Comparison of ENCODE assay signal across 1 cellular context in genomic region chr6:56437171-56437900, GRCh38.
TF ChIP-seq lines count a peak whose summit lies in the region.

No MANE protein-coding gene starts in this region.

TF ChIP-seq in SK-N-SH, 30 proteins besides CTCF, POLR2A, EP300 and RAD21 (continued from another document):
- TF ChIP-seq USF2 (IDR thresholded peaks at IDR 0.05; ENCODE audit: borderline replicate concordance, low read depth, low read length), result no peak
- no peak for TF ChIP-seq NRF1 (IDR thresholded peaks at IDR 0.05; ENCODE audit: low read depth, low read length)
- no peak for TF ChIP-seq ZBTB33 (IDR thresholded peaks at IDR 0.05; ENCODE audit: borderline replicate concordance, low read depth)
- TF ChIP-seq RCOR1 (IDR thresholded peaks at IDR 0.05; ENCODE audit: low read length), result no peak
- TF ChIP-seq FOSL2 (IDR thresholded peaks at IDR 0.05; ENCODE audit: borderline replicate concordance, low read depth), result no peak
- no peak for TF ChIP-seq IRF3 (IDR thresholded peaks at IDR 0.05; ENCODE audit: low read depth, low read length)
- TF ChIP-seq POLR2AphosphoS5 (IDR thresholded peaks at IDR 0.05; ENCODE audit: low read depth, low read length), result no peak
